ENCODE assay signal across 20 cellular contexts in the genomic region with DNA sequence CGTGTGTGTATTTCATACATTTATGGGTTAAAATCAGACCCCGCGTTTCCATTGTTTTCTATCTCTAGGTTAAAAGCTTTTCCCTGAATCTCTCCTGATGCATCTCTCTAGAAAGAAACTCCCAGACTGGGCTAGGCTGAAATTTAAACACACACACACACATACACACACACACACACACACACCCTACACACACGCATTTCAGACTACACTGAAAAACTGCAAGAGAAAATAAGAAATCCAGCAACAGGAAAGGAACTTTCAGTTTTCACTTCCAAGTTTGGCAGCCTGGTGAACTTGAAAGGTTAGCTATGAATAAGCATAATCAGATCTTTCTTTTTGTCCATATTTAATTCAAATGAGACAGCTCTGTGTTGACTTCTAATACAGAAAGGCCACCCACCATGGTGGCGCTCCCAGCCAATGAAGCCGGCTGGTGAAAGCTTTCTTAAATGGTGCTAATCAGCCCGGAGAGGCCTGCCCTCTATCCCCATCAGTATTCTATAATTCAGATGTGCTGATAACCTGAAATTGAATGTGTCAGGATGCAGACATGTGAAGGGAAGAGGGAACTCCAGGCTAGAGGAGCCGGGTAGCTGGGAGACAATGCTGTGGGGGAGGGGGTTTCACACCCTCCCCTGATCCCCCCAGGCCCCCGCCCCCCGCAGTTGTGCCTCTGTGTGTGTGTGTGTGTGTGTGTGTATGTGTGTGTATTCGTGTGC.
"Had no signal": no experiment of that assay in that cellular context is flagged by ENCODE, and none has a peak within 500 bp of the region (broad histone marks: within the 10 kb centered on the region; RNA-seq: fewer than 3 reads in every experiment).

No MANE protein-coding gene starts in this region.

- DNase-seq: activated T-cell treated with anti-CD3 and anti-CD28 coated beads, Interleukin-2, amount 50 U/mL, for 1 hour; aorta; brain microvascular endothelial cell; caudate nucleus; dermis blood vessel endothelial cell; effector CD8-positive, alpha-beta T cell; heart left ventricle; kidney; naive thymus-derived CD8-positive, alpha-beta T cell; occipital lobe; right lobe of liver; small intestine; stomach had no signal

- ATAC-seq: activated naive CD4-positive, alpha-beta T cell treated with anti-CD3 and anti-CD28 coated beads, Interleukin-2, amount 50 U/mL, for 72 hours; heart left ventricle; left lobe of liver; naive thymus-derived CD8-positive, alpha-beta T cell; right lobe of liver; stimulated activated memory B cell treated with anti-CD40 and anti-IgM and Interleukin-4, amounts not matched to agents 10 μg/mL and 1 μg/mL and 100 μg/mL, for 72 hours had no signal

- H3K27ac ChIP-seq: brain microvascular endothelial cell, esophagus muscularis mucosa, heart left ventricle, right lobe of liver, stomach, suprapubic skin had no signal

- H3K36me3 Mint-ChIP-seq: activated naive CD4-positive, alpha-beta T cell treated with anti-CD3 and anti-CD28 coated beads, Interleukin-2, amount 50 U/mL, for 72 hours; naive thymus-derived CD8-positive, alpha-beta T cell; stimulated activated memory B cell treated with anti-CD40 and anti-IgM and Interleukin-4, amounts not matched to agents 10 μg/mL and 1 μg/mL and 100 μg/mL, for 72 hours had no signal

- H3K4me3 Mint-ChIP-seq: naive thymus-derived CD8-positive, alpha-beta T cell; stimulated activated memory B cell treated with anti-CD40 and anti-IgM and Interleukin-4, amounts not matched to agents 10 μg/mL and 1 μg/mL and 100 μg/mL, for 72 hours had no signal

- H3K27me3 ChIP-seq: brain microvascular endothelial cell, right lobe of liver, tibial nerve had no signal

- H3K4me3 ChIP-seq: esophagus muscularis mucosa, heart left ventricle, lung, right lobe of liver, stomach, suprapubic skin, tibial nerve had no signal

- H3K27ac Mint-ChIP-seq: activated naive CD4-positive, alpha-beta T cell treated with anti-CD3 and anti-CD28 coated beads, Interleukin-2, amount 50 U/mL, for 72 hours; naive thymus-derived CD8-positive, alpha-beta T cell; stimulated activated memory B cell treated with anti-CD40 and anti-IgM and Interleukin-4, amounts not matched to agents 10 μg/mL and 1 μg/mL and 100 μg/mL, for 72 hours had no signal

- H3K36me3 ChIP-seq: brain microvascular endothelial cell, esophagus muscularis mucosa, heart left ventricle, right lobe of liver, stomach, suprapubic skin, tibial nerve had no signal

- H3K9me3 ChIP-seq: esophagus muscularis mucosa, heart left ventricle, right lobe of liver, stomach, suprapubic skin, tibial nerve had no signal

- H3K4me1 ChIP-seq: heart left ventricle, right lobe of liver, stomach, suprapubic skin had no signal

- H3K4me1 Mint-ChIP-seq: stimulated activated memory B cell treated with anti-CD40 and anti-IgM and Interleukin-4, amounts not matched to agents 10 μg/mL and 1 μg/mL and 100 μg/mL, for 72 hours had no signal

- H3K9me3 Mint-ChIP-seq: activated naive CD4-positive, alpha-beta T cell treated with anti-CD3 and anti-CD28 coated beads, Interleukin-2, amount 50 U/mL, for 72 hours; naive thymus-derived CD8-positive, alpha-beta T cell had no signal
